ENCODE assay signal across 1 cellular context in the genomic region with DNA sequence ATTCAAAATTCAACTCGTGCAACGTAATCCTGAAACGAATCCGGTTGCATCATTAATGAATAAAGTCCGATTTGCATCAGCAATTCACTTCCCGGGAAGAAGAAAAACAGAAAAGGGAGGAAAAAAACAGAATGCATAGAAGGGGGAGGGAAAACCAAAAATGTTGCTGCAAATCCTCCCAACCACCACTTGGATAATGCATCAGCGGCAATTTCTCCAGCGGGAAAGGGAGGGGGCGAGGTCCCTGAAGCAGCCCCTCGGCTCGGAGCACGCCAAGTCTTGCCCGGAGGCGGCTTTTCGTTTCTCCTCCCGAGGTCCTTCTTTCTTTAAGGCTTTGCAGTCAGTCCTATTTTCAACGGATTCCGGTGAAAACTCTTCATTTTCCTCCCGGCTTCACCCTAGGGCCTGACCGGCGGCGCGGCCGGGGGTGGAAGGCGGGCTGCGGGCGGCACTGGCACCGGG.
TF ChIP-seq lines count a peak whose summit lies in the region.

No MANE protein-coding gene starts in this region.

TF ChIP-seq in HCT116, 20 proteins besides CTCF, POLR2A, EP300 and RAD21 (continued from another document):
- TF ChIP-seq, protein P1, sequence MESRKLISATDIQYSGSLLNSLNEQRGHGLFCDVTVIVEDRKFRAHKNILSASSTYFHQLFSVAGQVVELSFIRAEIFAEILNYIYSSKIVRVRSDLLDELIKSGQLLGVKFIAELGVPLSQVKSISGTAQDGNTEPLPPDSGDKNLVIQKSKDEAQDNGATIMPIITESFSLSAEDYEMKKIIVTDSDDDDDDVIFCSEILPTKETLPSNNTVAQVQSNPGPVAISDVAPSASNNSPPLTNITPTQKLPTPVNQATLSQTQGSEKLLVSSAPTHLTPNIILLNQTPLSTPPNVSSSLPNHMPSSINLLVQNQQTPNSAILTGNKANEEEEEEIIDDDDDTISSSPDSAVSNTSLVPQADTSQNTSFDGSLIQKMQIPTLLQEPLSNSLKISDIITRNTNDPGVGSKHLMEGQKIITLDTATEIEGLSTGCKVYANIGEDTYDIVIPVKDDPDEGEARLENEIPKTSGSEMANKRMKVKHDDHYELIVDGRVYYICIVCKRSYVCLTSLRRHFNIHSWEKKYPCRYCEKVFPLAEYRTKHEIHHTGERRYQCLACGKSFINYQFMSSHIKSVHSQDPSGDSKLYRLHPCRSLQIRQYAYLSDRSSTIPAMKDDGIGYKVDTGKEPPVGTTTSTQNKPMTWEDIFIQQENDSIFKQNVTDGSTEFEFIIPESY (IDR thresholded peaks at IDR 0.05; ENCODE audit: extremely low read depth, insufficient replicate concordance, low read length) = no peak
- TF ChIP-seq CBX3 (IDR thresholded peaks at IDR 0.05; ENCODE audit: low read depth) = no peak
- TF ChIP-seq JUND (IDR thresholded peaks at IDR 0.05) = no peak
- TF ChIP-seq POLR2AphosphoS5 (IDR thresholded peaks at IDR 0.05; ENCODE audit: low read depth, low read length) = peak; percentile 55
- TF ChIP-seq SRF (IDR thresholded peaks at IDR 0.05; ENCODE audit: low read depth) = no peak
- TF ChIP-seq EZH2 (IDR thresholded peaks at IDR 0.05) = no peak
- TF ChIP-seq ZNF274 (IDR thresholded peaks at IDR 0.05; ENCODE audit: low read depth, low read length) = no peak
- no peak for TF ChIP-seq EGR1 (IDR thresholded peaks at IDR 0.05; ENCODE audit: low read depth)
- TF ChIP-seq EZH2phosphoT487 (IDR thresholded peaks at IDR 0.05; ENCODE audit: borderline replicate concordance) = no peak
- TF ChIP-seq SIN3A (IDR thresholded peaks at IDR 0.05; ENCODE audit: low read depth) = no peak
